15 cellular contexts compared by ENCODE assay signal in genomic region chr6:115969207-115969929, GRCh38.
A peak's percentile ranks its signal among the peaks of the same experiment; 100 is the strongest.
DNase-seq lines count a peak whose midpoint lies in the region; ATAC-seq and TF ChIP-seq lines count a peak whose summit lies in the region.
"Had no signal": no experiment of that assay in that cellular context is flagged by ENCODE, and none has a peak within 500 bp of the region (broad histone marks: within the 10 kb centered on the region; RNA-seq: fewer than 3 reads in every experiment).

No MANE protein-coding gene starts in this region.

- peak overlapping the region; percentile 13 for H3K27ac ChIP-seq in HUES48 (ENCODE audit: low read depth, low read length)
- peak overlapping the region; percentile 59 for H3K27ac ChIP-seq in substantia nigra (ENCODE audit: low read depth, low read length, poor library complexity, severe bottlenecking)
- H3K27ac ChIP-seq in gastrocnemius medialis: no peak overlapping the region
- no peak overlapping the region for H3K27ac ChIP-seq in Peyer's patch
- H3K27ac ChIP-seq: esophagus squamous epithelium, ovary had no signal

- H3K9me3 ChIP-seq in HUES48 (ENCODE audit: control insufficient read depth, insufficient read depth, low read length) (no peaks in the 10 kb centered on the region), gastrocnemius medialis (no peaks in the 10 kb centered on the region), Peyer's patch (no peaks in the 10 kb centered on the region)
- H3K9me3 ChIP-seq: esophagus squamous epithelium, ovary, SK-N-SH had no signal

- intact Hi-C loops in gastrocnemius medialis (cut with DNase I; ENCODE audit: low total_unique reads): no loop called here

- ATAC-seq in gastrocnemius medialis (no peak), HG02840 (IDR thresholded peaks at IDR 0.05; ENCODE audit: low FRiP score, unreplicated experiment) (no peak)
- ATAC-seq: GM12878; left colon; stimulated activated naive CD8-positive, alpha-beta T cell treated with anti-CD3 and anti-CD28 coated beads, Interleukin-15, Interleukin-2, amounts not matched to agents 100 U/mL and 50 U/mL, for 24 hours had no signal

- H3K9ac ChIP-seq in HUES48 (ENCODE audit: low read depth, low read length): no peak overlapping the region
- H3K9ac ChIP-seq: SK-N-SH had no signal

- peak in 33 of 58 donors; percentile 1 to 50 (median 14) for DNase-seq in anterior cingulate cortex (lab: John Stamatoyannopoulos, UW)
- peak; percentile 33 for DNase-seq in iPS DF 19.7 (ENCODE audit: low read depth, low spot score)
- DNase-seq in substantia nigra (lab: John Stamatoyannopoulos, UW): peak in 28 of 49 donors; percentile 2 to 60 (median 16)
- DNase-seq in gastrocnemius medialis: no peak
- DNase-seq in Peyer's patch: no peak
- DNase-seq: activated gamma-delta T cell; esophagus squamous epithelium; left colon; ovary; SK-N-SH; stimulated activated CD4-positive, alpha-beta T cell treated with anti-CD3 and anti-CD28 coated beads, Interleukin-2, amount 100 ng/mL, for 24 hours; stimulated activated naive CD8-positive, alpha-beta T cell treated with anti-CD3 and anti-CD28 coated beads, Interleukin-15, Interleukin-2, amounts not matched to agents 100 U/mL and 50 U/mL, for 24 hours had no signal

- H3K36me3 ChIP-seq in HUES48 (ENCODE audit: control insufficient read depth, insufficient read depth, low read length) (no peaks in the 10 kb centered on the region), gastrocnemius medialis (no peaks in the 10 kb centered on the region), Peyer's patch (peaks cover 0 to 12% (median 0%) of the 10 kb centered on the region in 3 donors)
- H3K36me3 ChIP-seq: ovary had no signal

- no peak overlapping the region for H3K4me3 ChIP-seq in HUES48 (ENCODE audit: low read depth, low read length)
- H3K4me3 ChIP-seq in gastrocnemius medialis: no peak overlapping the region
- H3K4me3 ChIP-seq in Peyer's patch: no peak overlapping the region
- H3K4me3 ChIP-seq: esophagus squamous epithelium, GM12878, ovary had no signal

- H3K4me1 ChIP-seq in HUES48 (ENCODE audit: control insufficient read depth, insufficient read depth, low read length) (peaks cover 14% of the 10 kb centered on the region; the same call in 1 of the 2 replicates), gastrocnemius medialis (peaks cover 0 to 4% of the 10 kb centered on the region in 2 donors), Peyer's patch (no peaks in the 10 kb centered on the region)

- H3K27me3 ChIP-seq in HUES48 (ENCODE audit: control insufficient read depth, insufficient read depth, low read length) (no peaks in the 10 kb centered on the region), gastrocnemius medialis (no peaks in the 10 kb centered on the region), Peyer's patch (no peaks in the 10 kb centered on the region)
- H3K27me3 ChIP-seq: esophagus squamous epithelium, ovary had no signal

- no peak for TF ChIP-seq POLR2A in gastrocnemius medialis (IDR thresholded peaks at IDR 0.05)
- no peak for TF ChIP-seq POLR2A in Peyer's patch (IDR thresholded peaks at IDR 0.05)

- TF ChIP-seq CTCF in gastrocnemius medialis (IDR thresholded peaks at IDR 0.05 in 4 of 5, conservative IDR thresholded peaks at IDR 0.05 in 1 of 5) (no peak), Peyer's patch (IDR thresholded peaks at IDR 0.05) (no peak)

- in situ Hi-C loops in gastrocnemius medialis (cut with MboI; ENCODE audit: low sequenced_read_pairs in 4 of 4): no loop called here

Comparison
In these comparisons a context has a peak if more than half of its experiments do, and no peak if none do; other contexts are left out.
1. H3K27ac ChIP-seq: peak in HUES48 (single experiment) and substantia nigra (single experiment); none in gastrocnemius medialis (0 of 4) and Peyer's patch (0 of 4).
2. DNase-seq: peak in anterior cingulate cortex (33 of 58), iPS DF 19.7 (single experiment) and substantia nigra (28 of 49); none in gastrocnemius medialis (0 of 2) and Peyer's patch (0 of 3).